8 cellular contexts compared by ENCODE assay signal in the genomic region with DNA sequence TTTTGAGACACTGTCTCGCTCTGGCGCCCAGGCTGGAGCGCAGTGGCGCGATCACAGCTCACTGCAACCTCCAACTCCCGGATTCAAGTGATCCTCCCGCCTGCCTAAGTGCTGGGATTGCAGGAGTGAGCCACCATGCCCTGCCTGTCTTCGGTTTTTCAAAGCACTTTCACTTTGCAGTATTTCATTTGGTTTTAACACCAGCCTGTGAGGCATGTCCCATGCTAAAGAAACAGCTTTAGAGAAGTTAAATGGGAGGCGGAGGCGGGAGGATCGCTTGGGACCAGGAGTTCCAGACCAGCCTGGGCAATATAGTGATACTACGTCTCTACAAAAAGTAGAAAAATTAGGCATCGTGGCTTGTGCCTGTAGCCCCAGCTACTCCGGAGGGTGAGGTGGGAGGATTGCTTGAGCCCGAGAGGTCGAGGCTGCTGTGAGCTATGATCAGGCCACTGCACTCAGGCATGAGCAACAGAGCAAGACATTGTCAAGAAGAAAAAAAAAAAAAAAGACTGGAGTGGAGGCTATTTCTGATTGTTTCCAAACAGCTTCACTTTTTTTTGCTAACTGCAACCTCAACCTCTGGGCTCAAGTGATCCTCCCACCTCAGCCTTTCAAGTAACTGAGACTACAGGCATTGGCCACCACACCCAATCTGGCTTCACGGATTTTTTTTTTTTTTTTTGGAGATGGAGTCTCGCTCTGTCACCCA. TPM values are rescaled to one million over a fixed set of nuclear protein-coding genes. Genes with fewer than 3 reads are reported as not detected.
DNase-seq lines count a peak whose midpoint lies in the region; ATAC-seq and TF ChIP-seq lines count a peak whose summit lies in the region.

No MANE protein-coding gene starts in this region.

- TF ChIP-seq CTCF in left ventricle myocardium inferior (IDR thresholded peaks at IDR 0.05; ENCODE audit: borderline replicate concordance) (no peak), activated B cell treated with CpG ODN at 0.5 μM for 24 hours (IDR thresholded peaks at IDR 0.05) (no peak), smooth muscle cell (IDR thresholded peaks at IDR 0.05; ENCODE audit: borderline replicate concordance, insufficient read depth, poor library complexity, severe bottlenecking) (no peak)

- H3K36me3 Mint-ChIP-seq in activated B cell treated with CpG ODN at 0.5 μM for 24 hours (ENCODE audit: low read depth), result peaks cover 67% of the 10 kb centered on the region

- H3K9me3 ChIP-seq in left ventricle myocardium inferior (replicated peaks), result no peaks in the 10 kb centered on the region
- no peaks in the 10 kb centered on the region for H3K9me3 ChIP-seq in smooth muscle cell (replicated peaks; ENCODE audit: low read depth)

- H3K79me2 ChIP-seq in smooth muscle cell (ENCODE audit: low read depth), result peaks cover 76% of the 10 kb centered on the region

- no peaks in the 10 kb centered on the region for H3K27me3 ChIP-seq in left ventricle myocardium inferior (ENCODE audit: low read depth)
- H3K27me3 ChIP-seq in smooth muscle cell (ENCODE audit: low read depth), result no peaks in the 10 kb centered on the region

- H3K27me3 Mint-ChIP-seq in activated B cell treated with CpG ODN at 0.5 μM for 24 hours, result no peaks in the 10 kb centered on the region

- H3K27ac Mint-ChIP-seq in activated B cell treated with CpG ODN at 0.5 μM for 24 hours, result peak overlapping the region; percentile 95

- H3K4me2 ChIP-seq in smooth muscle cell, result peak overlapping the region; percentile 97

- peaks cover 56% of the 10 kb centered on the region for H3K36me3 ChIP-seq in left ventricle myocardium inferior
- H3K36me3 ChIP-seq in smooth muscle cell (ENCODE audit: low read depth), result no peaks in the 10 kb centered on the region

- H3K4me3 Mint-ChIP-seq in activated B cell treated with CpG ODN at 0.5 μM for 24 hours, result peak overlapping the region; percentile 96

- CTCF ChIA-PET in activated B cell treated with CpG ODN at 0.5 μM for 24 hours (lab: Charles Lee), result interaction anchor here (0.7 to 1.6 kb wide), 6 partner anchors 7 to 200 kb away, joined by 3 to 4 read pairs (median 3); partner anchors contain the start of gene MFSD11

- peak overlapping the region; percentile 98 for H3K27ac ChIP-seq in left ventricle myocardium inferior (replicated peaks)
- H3K27ac ChIP-seq in smooth muscle cell (ENCODE audit: low read depth), result peak overlapping the region; percentile 97

- peaks cover 60% of the 10 kb centered on the region for H4K20me1 ChIP-seq in smooth muscle cell (ENCODE audit: low read depth)

- no peak overlapping the region for H2AFZ ChIP-seq in smooth muscle cell (ENCODE audit: low read depth)

- peaks cover 62% of the 10 kb centered on the region for H3K4me1 Mint-ChIP-seq in activated B cell treated with CpG ODN at 0.5 μM for 24 hours

- H3F3A ChIP-seq in smooth muscle cell (ENCODE audit: low read depth), result peaks cover 17% of the 10 kb centered on the region

- intact Hi-C loops in left ventricle myocardium inferior (cut with micrococcal nuclease), result loop anchor here (10.0 kb wide), 1 partner anchor 53 kb away; no protein-coding TSS in a partner anchor
- intact Hi-C loops in Right ventricle myocardium superior (cut with DNase I), result no loop called here
- intact Hi-C loops in activated B cell treated with CpG ODN at 0.5 μM for 24 hours (cut with micrococcal nuclease), result loop anchor here (1.0 to 10.0 kb wide), 5 partner anchors 111 to 1231 kb away; partner anchors contain the start of genes PRPSAP1 and TNRC6C

- no peak for DNase-seq in left ventricle myocardium inferior
- DNase-seq in Right ventricle myocardium superior, result no peak
- no peak for DNase-seq in activated B cell treated with CpG ODN at 0.5 μM for 24 hours
- peak; percentile 60 for DNase-seq in glomerular visceral epithelial cell (ENCODE audit: extremely low spot score)
- no peak for DNase-seq in smooth muscle cell (lab: John Stamatoyannopoulos, UW; ENCODE audit: unreplicated experiment)
- no peak for DNase-seq in NCI-H2107 treated with DMSO at 0.1 percent for 48 hours (lab: John Stamatoyannopoulos, UW; ENCODE audit: unreplicated experiment)

- 76% methylated on average over 18 of the region's 18 CpGs for WGBS in smooth muscle cell (ENCODE audit: low lambda C conversion rate)

- peak overlapping the region; percentile 94 for H3K4me3 ChIP-seq in left ventricle myocardium inferior
- peak overlapping the region; percentile 89 for H3K4me3 ChIP-seq in smooth muscle cell

- ATAC-seq in Right ventricle myocardium superior (ENCODE audit: poor library complexity), result no peak
- no peak for ATAC-seq in activated B cell treated with CpG ODN at 0.5 μM for 24 hours (ENCODE audit: low read depth)
- no peak for ATAC-seq in GM19455 (IDR thresholded peaks at IDR 0.05; ENCODE audit: unreplicated experiment)
- no peak for ATAC-seq in GM19023 (IDR thresholded peaks at IDR 0.05; ENCODE audit: unreplicated experiment)

- H3K9ac ChIP-seq in smooth muscle cell (ENCODE audit: low read depth), result peak overlapping the region; percentile 92

- H3K4me1 ChIP-seq in left ventricle myocardium inferior (peaks cover 86% of the 10 kb centered on the region), smooth muscle cell (ENCODE audit: low read depth) (peaks cover 8% of the 10 kb centered on the region)

- H3K9me3 Mint-ChIP-seq in activated B cell treated with CpG ODN at 0.5 μM for 24 hours, result no peaks in the 10 kb centered on the region

- POLR2A ChIA-PET in activated B cell treated with CpG ODN at 0.5 μM for 24 hours (lab: Charles Lee), result interaction anchor here (0.6 to 6.0 kb wide), 23 partner anchors 9 to 1736 kb away, joined by 3 to 218 read pairs (median 4); partner anchors contain the start of genes MFSD11, SEC14L1, SRSF2 and TRIM65

RNA-seq across cellular contexts. Expression of gene METTL23, which starts 1.3 kb away (rescaled TPM):
- 21.0 TPM for total RNA-seq in left ventricle myocardium inferior
- total RNA-seq in Right ventricle myocardium superior, result 19.0 TPM
- 52.3 and 56.0 TPM in 2 replicates for total RNA-seq in activated B cell treated with CpG ODN at 0.5 μM for 24 hours
- total RNA-seq in smooth muscle cell, result 28.2 and 32.5 TPM in 2 replicates
- polyA plus RNA-seq in smooth muscle cell, result 46.2 and 47.1 TPM in 2 replicates

RNA-seq across cellular contexts. Expression of gene JMJD6, which starts 1.5 kb away (rescaled TPM):
- total RNA-seq in left ventricle myocardium inferior (65.2 TPM), Right ventricle myocardium superior (63.1 TPM), activated B cell treated with CpG ODN at 0.5 μM for 24 hours (32.7 and 33.1 TPM in 2 replicates), smooth muscle cell (32.0 and 32.7 TPM in 2 replicates)
- polyA plus RNA-seq in smooth muscle cell, result 52.3 and 54.7 TPM in 2 replicates

RNA-seq across cellular contexts. Expression of gene SRSF2, which starts 9.2 kb away (rescaled TPM):
- total RNA-seq in left ventricle myocardium inferior (78.5 TPM), Right ventricle myocardium superior (61.2 TPM), activated B cell treated with CpG ODN at 0.5 μM for 24 hours (335 and 367 TPM in 2 replicates), smooth muscle cell (166 and 182 TPM in 2 replicates)
- 109 and 110 TPM in 2 replicates for polyA plus RNA-seq in smooth muscle cell

RNA-seq across cellular contexts. Expression of gene MFSD11, which starts 10.0 kb away (rescaled TPM):
- 21.4 TPM for total RNA-seq in left ventricle myocardium inferior
- 23.3 TPM for total RNA-seq in Right ventricle myocardium superior
- 17.9 and 20.8 TPM in 2 replicates for total RNA-seq in activated B cell treated with CpG ODN at 0.5 μM for 24 hours
- total RNA-seq in smooth muscle cell, result 56.6 and 58.6 TPM in 2 replicates
- 28.1 and 31.9 TPM in 2 replicates for polyA plus RNA-seq in smooth muscle cell

RNA-seq across cellular contexts. Expression of gene MXRA7, which starts 17.1 kb away (rescaled TPM):
- total RNA-seq in left ventricle myocardium inferior (411 TPM), Right ventricle myocardium superior (336 TPM), activated B cell treated with CpG ODN at 0.5 μM for 24 hours (13.5 and 13.8 TPM in 2 replicates), smooth muscle cell (131 and 134 TPM in 2 replicates)
- 157 and 158 TPM in 2 replicates for polyA plus RNA-seq in smooth muscle cell
